In the genomic region with DNA sequence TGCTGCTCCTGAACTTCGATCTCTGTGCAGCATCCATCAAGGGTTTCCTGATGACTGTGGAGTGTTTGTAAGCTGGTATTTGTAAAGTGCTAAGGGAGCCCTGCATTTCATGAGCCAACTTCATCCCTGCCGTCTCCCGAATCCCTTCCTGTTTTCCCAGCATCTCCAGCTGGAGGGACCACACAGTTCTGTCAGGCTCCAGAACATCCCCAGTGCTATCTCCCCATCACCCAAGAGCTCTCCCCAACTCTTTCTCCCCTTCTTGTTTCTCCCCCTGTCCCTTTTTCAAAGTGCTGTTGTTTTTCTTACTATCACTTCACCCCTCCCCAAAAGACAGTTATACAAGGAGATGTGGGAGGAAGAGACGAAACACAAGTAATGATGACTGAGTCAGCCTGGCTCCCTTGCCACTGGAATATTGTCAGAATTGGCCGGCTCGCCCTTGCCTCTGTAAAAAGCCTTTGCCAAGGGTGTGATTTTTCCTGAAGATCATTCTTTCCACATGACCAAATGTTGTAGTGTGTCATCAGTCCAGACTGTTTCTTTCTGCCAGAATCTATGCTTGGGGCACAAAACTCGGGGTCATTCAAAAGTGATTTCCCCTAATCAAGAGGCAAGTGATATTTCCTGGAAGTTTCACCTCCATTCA, we compare ENCODE assay signal across 11 cellular contexts. TPM values are rescaled to one million over a fixed set of nuclear protein-coding genes. Genes with fewer than 3 reads are reported as not detected.
A peak's percentile ranks its signal among the peaks of the same experiment; 100 is the strongest.
DNase-seq lines count a peak whose midpoint lies in the region; ATAC-seq and TF ChIP-seq lines count a peak whose summit lies in the region.
"Had no signal": no experiment of that assay in that cellular context is flagged by ENCODE, and none has a peak within 500 bp of the region (broad histone marks: within the 10 kb centered on the region; RNA-seq: fewer than 3 reads in every experiment).

No MANE protein-coding gene starts in this region.

- POLR2A ChIA-PET in IMR-90 (lab: Charles Lee; ENCODE audit: unreplicated experiment) = no interaction called here

- H3K27me3 Mint-ChIP-seq in activated naive CD8-positive, alpha-beta T cell treated with anti-CD3 and anti-CD28 coated beads for 36 hours = peaks cover 20% of the 10 kb centered on the region

- no peak overlapping the region for H3K27ac Mint-ChIP-seq in activated naive CD8-positive, alpha-beta T cell treated with anti-CD3 and anti-CD28 coated beads for 36 hours
- H3K27ac Mint-ChIP-seq: GM23338 had no signal

- H2AK5ac ChIP-seq in IMR-90 (ENCODE audit: low read depth, low read length) = no peak overlapping the region

- no peaks in the 10 kb centered on the region for H3K9me3 Mint-ChIP-seq in activated naive CD8-positive, alpha-beta T cell treated with anti-CD3 and anti-CD28 coated beads for 36 hours
- H3K9me3 Mint-ChIP-seq: GM23338 had no signal

- intact Hi-C loops in IMR-90 (cut with micrococcal nuclease) (no loop called here), breast epithelium (cut with DNase I; ENCODE audit: low total_unique reads) (no loop called here), lower leg skin (cut with DNase I; ENCODE audit: low total_unique reads) (no loop called here), tibial artery (cut with DNase I; ENCODE audit: low total_unique reads) (no loop called here)

- peaks cover 3 to 18% of the 10 kb centered on the region in 2 experiments; a peak in 3 of 4 replicates for H3K79me1 ChIP-seq in IMR-90 (ENCODE audit: low read depth in 1 of 2, low read length in 2 of 2)

- in situ Hi-C loops in IMR-90 (cut with MboI; ENCODE audit: low sequenced_read_pairs) = no loop called here

- H3K27me3 ChIP-seq in IMR-90 (ENCODE audit: control insufficient read depth, insufficient read depth, low read length) = no peaks in the 10 kb centered on the region
- no peaks in the 10 kb centered on the region for H3K27me3 ChIP-seq in breast epithelium
- H3K27me3 ChIP-seq in tibial artery = no peaks in the 10 kb centered on the region

- H3K4me3 ChIP-seq in IMR-90 (ENCODE audit: insufficient read depth, low read depth, low read length) = no peak overlapping the region
- no peak overlapping the region for H3K4me3 ChIP-seq in breast epithelium
- no peak overlapping the region for H3K4me3 ChIP-seq in lower leg skin (ENCODE audit: low read depth, poor library complexity, severe bottlenecking)
- H3K4me3 ChIP-seq in tibial artery = no peak overlapping the region
- H3K4me3 ChIP-seq: GM23338 had no signal

- no peak overlapping the region for H3K4me3 Mint-ChIP-seq in activated naive CD8-positive, alpha-beta T cell treated with anti-CD3 and anti-CD28 coated beads for 36 hours
- H3K4me3 Mint-ChIP-seq: GM23338 had no signal

- H3K36me3 Mint-ChIP-seq in activated naive CD8-positive, alpha-beta T cell treated with anti-CD3 and anti-CD28 coated beads for 36 hours = peaks cover 3% of the 10 kb centered on the region

- no peak overlapping the region for H4K91ac ChIP-seq in IMR-90 (ENCODE audit: insufficient read depth, low read depth, low read length)

- no peak overlapping the region for H2BK15ac ChIP-seq in IMR-90 (ENCODE audit: low read depth, low read length)

- peaks cover 9% of the 10 kb centered on the region; the same call in 1 of the 2 replicates for H3K9me1 ChIP-seq in IMR-90 (ENCODE audit: insufficient read depth, low read length)

- H2BK20ac ChIP-seq in IMR-90 (ENCODE audit: low read depth, low read length) = peak overlapping the region; percentile 24; the same call in 1 of the 2 replicates

- no peak overlapping the region for H2BK5ac ChIP-seq in IMR-90 (ENCODE audit: low read depth, low read length, poor library complexity, severe bottlenecking)

- H3K4me2 ChIP-seq in IMR-90 (ENCODE audit: low read depth, low read length) = peak overlapping the region; percentile 32
- H3K4me2 ChIP-seq: GM23338 had no signal

- H3K9me3 ChIP-seq in IMR-90 (ENCODE audit: control insufficient read depth, insufficient read depth, low read length) (no peaks in the 10 kb centered on the region), breast epithelium (no peaks in the 10 kb centered on the region), tibial artery (no peaks in the 10 kb centered on the region)

- no peak overlapping the region for H3K18ac ChIP-seq in IMR-90 (ENCODE audit: low read depth, low read length)

- peak overlapping the region; percentile 40 for H3K23ac ChIP-seq in IMR-90 (ENCODE audit: low read depth, low read length)

- H3K36me3 ChIP-seq in IMR-90 (ENCODE audit: control insufficient read depth, insufficient read depth, low read length) (no peaks in the 10 kb centered on the region), breast epithelium (no peaks in the 10 kb centered on the region), tibial artery (no peaks in the 10 kb centered on the region)

- CTCF ChIA-PET in IMR-90 (lab: Yijun Ruan, JAX) = no interaction called here

- no peak overlapping the region; the same call in 1 of the 2 replicates for H3K14ac ChIP-seq in IMR-90 (replicated peaks; ENCODE audit: low read depth, low read length)

- H3K4me1 ChIP-seq in IMR-90 (ENCODE audit: control insufficient read depth, insufficient read depth, low read length) (peaks cover 22% of the 10 kb centered on the region), breast epithelium (peaks cover 0 to 4% of the 10 kb centered on the region in 2 donors), tibial artery (peaks cover 0 to 44% (median 36%) of the 10 kb centered on the region in 4 donors)

- peak overlapping the region; percentile 55 for H3K4ac ChIP-seq in IMR-90 (ENCODE audit: low read depth, low read length)

- H3K27ac ChIP-seq in IMR-90 (ENCODE audit: insufficient read depth, low read length) (no peak overlapping the region), breast epithelium (peak overlapping the region; percentile 38 to 45), tibial artery (peak overlapping the region; percentile 18 to 58)

- 0 out of 2 replicates have a peak overlapping the region, but pooled peaks have one; percentile 36 for H2BK120ac ChIP-seq in IMR-90 (ENCODE audit: low read depth, low read length)

- peak overlapping the region; percentile 33 for H2AK9ac ChIP-seq in IMR-90 (replicated peaks; ENCODE audit: low read depth, low read length, poor library complexity)

- peak overlapping the region; percentile 78 for H2AFZ ChIP-seq in IMR-90 (replicated peaks; ENCODE audit: low read length, poor library complexity)
- H2AFZ ChIP-seq: GM23338 had no signal

- dilution Hi-C loops in IMR-90 (cut with HindIII; ENCODE audit: low sequenced_read_pairs, unreplicated experiment) = no loop called here

- BruUV-seq in IMR-90 (replicated peaks; lab: Mats Ljungman, UMichigan) = no TSS peak

- H3K9ac ChIP-seq in IMR-90 (ENCODE audit: low read depth, low read length) = no peak overlapping the region

- H4K5ac ChIP-seq in IMR-90 (ENCODE audit: low read depth, low read length) = no peak overlapping the region

- peaks cover 15% of the 10 kb centered on the region for H3K4me1 Mint-ChIP-seq in activated naive CD8-positive, alpha-beta T cell treated with anti-CD3 and anti-CD28 coated beads for 36 hours

- TF ChIP-seq CTCF in IMR-90 (conservative IDR thresholded peaks at IDR 0.05; ENCODE audit: low read depth, low read length) (no peak), breast epithelium (IDR thresholded peaks at IDR 0.05) (no peak), lower leg skin (IDR thresholded peaks at IDR 0.05) (no peak), tibial artery (IDR thresholded peaks at IDR 0.05) (no peak)

- TF ChIP-seq POLR2A in IMR-90 (IDR thresholded peaks at IDR 0.05; ENCODE audit: low read depth, low read length) = no peak
- no peak for TF ChIP-seq POLR2A in breast epithelium (IDR thresholded peaks at IDR 0.05)
- TF ChIP-seq POLR2A in lower leg skin (IDR thresholded peaks at IDR 0.05) = no peak

- peak; percentile 16 for ATAC-seq in IMR-90 (ENCODE audit: low read depth)
- ATAC-seq in HG03108 (IDR thresholded peaks at IDR 0.05; ENCODE audit: unreplicated experiment) = no peak
- ATAC-seq in GM21619 (IDR thresholded peaks at IDR 0.05; ENCODE audit: unreplicated experiment) = no peak
- ATAC-seq: GM23338 had no signal

- WGBS in IMR-90 (ENCODE audit: extremely low coverage in 2 of 2, insufficient read length in 1 of 2), 2 experiments = 29% methylated on average over 1 of the region's 7 CpGs; no CpG with 5 or more reads in 1 of the 2 experiments
- WGBS in lower leg skin, 2 donors = 26 to 39% methylated on average over 7 of the region's 7 CpGs

- TF ChIP-seq RAD21 in IMR-90 (IDR thresholded peaks at IDR 0.05; ENCODE audit: low read length) = 0 out of 2 replicates have a peak, but pooled peaks have one; percentile 4

- no peak overlapping the region for H3K56ac ChIP-seq in IMR-90 (ENCODE audit: extremely low read depth, insufficient read depth, low read length)

- peaks cover 13% of the 10 kb centered on the region for H4K20me1 ChIP-seq in IMR-90 (ENCODE audit: insufficient read depth, low read length)

- H4K8ac ChIP-seq in IMR-90 (ENCODE audit: low read depth in 2 of 2, low read length in 2 of 2) = peak overlapping the region in 1 of 2 experiments; percentile 17; a peak in 1 of 4 replicates

- DNase-seq in IMR-90 (peak; percentile 86), breast epithelium (ENCODE audit: low spot score in 2 of 2) (no peak), lower leg skin (ENCODE audit: low spot score in 2 of 2) (peak; percentile 64 to 94), tibial artery (peak; percentile 69 to 80)
- DNase-seq in activated naive CD8-positive, alpha-beta T cell treated with anti-CD3 and anti-CD28 coated beads for 36 hours = no peak
- DNase-seq: activated T-cell treated with anti-CD3 and anti-CD28 coated beads for 4 hours, NCI-H2107 had no signal

RNA-seq across cellular contexts. Expression of a gene that starts 2.7 kb away (rescaled TPM):
- 22.6 and 23.1 TPM in 2 replicates for total RNA-seq in IMR-90 (2012; rRNA removed)
- 58.9 and 72.7 TPM in 2 replicates for polyA plus RNA-seq in IMR-90 (2012; rRNA removed)
- polyA plus RNA-seq in IMR-90 (2012; cell fraction: cytosol; rRNA removed) = 59.0 and 96.1 TPM in 2 replicates
- polyA plus RNA-seq in IMR-90 (2012; cell fraction: nucleus; rRNA removed; ENCODE audit: low replicate concordance) = 77.3 and 108 TPM in 2 replicates
- total RNA-seq in breast epithelium = 10 to 100 TPM; 24.9 to 43.9 (median 32.8) TPM
- total RNA-seq in lower leg skin = 10 to 100 TPM; 38.9 to 55.7 (median 43.5) TPM
- total RNA-seq in activated naive CD8-positive, alpha-beta T cell treated with anti-CD3 and anti-CD28 coated beads for 36 hours = 10 to 100 TPM; 45.6 to 46.2 TPM

RNA-seq across cellular contexts. Expression of a gene that starts 31.2 kb away (rescaled TPM):
- total RNA-seq in IMR-90 (2012; rRNA removed) (not detected in 2 replicates), breast epithelium (under 1 TPM in 1 of 3 donors, not detected in 2; 0.16 TPM), lower leg skin (not detected)
- not detected in 2 replicates for polyA plus RNA-seq in IMR-90 (2012; rRNA removed)
- not detected in 2 replicates for polyA plus RNA-seq in IMR-90 (2012; cell fraction: cytosol; rRNA removed)
- 0.86 and 1.7 TPM in 2 replicates for polyA plus RNA-seq in IMR-90 (2012; cell fraction: nucleus; rRNA removed; ENCODE audit: low replicate concordance)
- total RNA-seq in activated naive CD8-positive, alpha-beta T cell treated with anti-CD3 and anti-CD28 coated beads for 36 hours = under 1 TPM in 1 of 2 experiments, not detected in 1; 0.30 TPM
- polyA plus RNA-seq: GM23338 had no signal

RNA-seq across cellular contexts. Expression of a gene that starts 49.5 kb away (rescaled TPM):
- total RNA-seq in IMR-90 (2012; rRNA removed) = not detected in 2 replicates
- not detected in 2 replicates for polyA plus RNA-seq in IMR-90 (2012; rRNA removed)
- not detected in 2 replicates for polyA plus RNA-seq in IMR-90 (2012; cell fraction: cytosol; rRNA removed)
- not detected in 2 replicates for polyA plus RNA-seq in IMR-90 (2012; cell fraction: nucleus; rRNA removed; ENCODE audit: low replicate concordance)
- not detected for total RNA-seq in breast epithelium
- total RNA-seq in lower leg skin = not detected
- total RNA-seq in activated naive CD8-positive, alpha-beta T cell treated with anti-CD3 and anti-CD28 coated beads for 36 hours = not detected
- total RNA-seq: GM23338; T-helper 1 cell treated with Interleukin-12 subunit alpha and Interleukin-12 subunit beta and Interleukin-4 antibody, amounts not matched to agents 30 ng/mL and 1 ng/mL, for 36 hours had no signal
- polyA plus RNA-seq: GM23338 had no signal

Comparison
In these comparisons a context has a peak if more than half of its experiments do, and no peak if none do; other contexts are left out.
1. DNase-seq: peak in IMR-90 (single experiment), lower leg skin (2 of 2) and tibial artery (2 of 2); none in breast epithelium (0 of 2) and activated naive CD8-positive, alpha-beta T cell treated with anti-CD3 and anti-CD28 coated beads for 36 hours (single experiment).